ENCODE assay signal across 15 cellular contexts in genomic region chr10:7680078-7680477, GRCh38. TPM values are rescaled to one million over a fixed set of nuclear protein-coding genes. Genes with fewer than 3 reads are reported as not detected.
"Had no signal": no experiment of that assay in that cellular context is flagged by ENCODE, and none has a peak within 500 bp of the region (broad histone marks: within the 10 kb centered on the region; RNA-seq: fewer than 3 reads in every experiment).

No MANE protein-coding gene starts in this region.

RNA-seq across cellular contexts. Expression of gene ITIH5, which starts 13.3 kb away (rescaled TPM):
- total RNA-seq: natural killer cell had no signal

RNA-seq across cellular contexts. Expression of gene ITIH2, which starts 23.0 kb away (rescaled TPM):
- total RNA-seq: dermis microvascular lymphatic vessel endothelial cell, esophagus muscularis mucosa, fibroblast of lung, heart right ventricle, kidney epithelial cell, left ventricle myocardium superior, mononuclear cell, natural killer cell, spleen, subcutaneous adipose tissue, thyroid gland, ureter, vagina had no signal
- polyA plus RNA-seq: fibroblast of lung, heart right ventricle, neural cell, psoas muscle, spleen had no signal
